8 cellular contexts compared by ENCODE assay signal in the genomic region with DNA sequence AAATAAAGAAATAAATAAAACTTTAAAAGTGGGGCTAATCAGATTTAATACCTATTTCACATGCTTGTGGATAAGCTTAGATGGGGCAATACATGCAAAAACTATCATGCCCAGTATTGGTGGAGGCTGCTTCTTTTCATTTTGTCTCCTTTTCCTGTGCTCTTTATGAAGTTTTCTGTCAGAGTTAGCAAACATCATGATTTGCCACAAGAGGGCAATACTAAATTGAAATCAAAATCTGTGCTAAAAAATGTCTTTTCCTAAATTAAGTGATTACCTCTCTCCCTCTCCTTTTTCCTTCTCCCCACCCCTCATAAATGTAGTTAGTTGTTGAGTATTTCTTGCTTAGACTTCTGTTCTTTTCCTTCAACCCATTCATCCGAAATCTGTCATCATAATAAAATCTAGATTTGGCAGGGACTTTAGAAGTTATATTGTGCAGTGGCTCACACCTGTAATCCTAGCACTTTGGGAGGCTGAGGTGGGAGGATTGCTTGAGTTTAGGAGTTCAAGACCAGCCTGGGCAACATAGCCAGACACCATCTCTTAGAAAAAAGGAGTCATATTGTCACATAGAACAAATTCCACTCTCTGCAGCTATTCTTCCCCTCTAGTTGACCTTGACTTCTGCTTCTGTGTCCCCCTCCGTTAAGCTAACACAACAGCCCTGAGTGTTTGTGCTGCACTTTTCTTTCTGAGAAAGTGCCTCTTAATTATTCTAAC. TPM values are rescaled to one million over a fixed set of nuclear protein-coding genes. Genes with fewer than 3 reads are reported as not detected.
A peak's percentile ranks its signal among the peaks of the same experiment; 100 is the strongest.
DNase-seq lines count a peak whose midpoint lies in the region; ATAC-seq and TF ChIP-seq lines count a peak whose summit lies in the region.

No MANE protein-coding gene starts in this region.

- no peak overlapping the region for H3K27ac Mint-ChIP-seq in progenitor cell of endocrine pancreas

- intact Hi-C loops in dorsolateral prefrontal cortex (cut with DNase I), result loop anchor here (5.0 to 10.0 kb wide), 4 partner anchors 98 to 252 kb away; no protein-coding TSS in a partner anchor

- TF ChIP-seq CTCF in dorsolateral prefrontal cortex (IDR thresholded peaks at IDR 0.05 in 54 of 56, conservative IDR thresholded peaks at IDR 0.05 in 2 of 56; ENCODE audit: low read depth in 1 of 56, partially characterized antibody in 56 of 56) (peak; percentile 24 to 79 (median 60)), progenitor cell of endocrine pancreas (IDR thresholded peaks at IDR 0.05; ENCODE audit: unreplicated experiment) (peak; percentile 46)

- no peak overlapping the region for H3K4me3 Mint-ChIP-seq in progenitor cell of endocrine pancreas (ENCODE audit: low read depth)

- no peaks in the 10 kb centered on the region for H3K36me3 Mint-ChIP-seq in progenitor cell of endocrine pancreas (ENCODE audit: insufficient read depth)

- H3K9me3 Mint-ChIP-seq in progenitor cell of endocrine pancreas (ENCODE audit: low read depth), result no peaks in the 10 kb centered on the region

- ATAC-seq in GM18517 (IDR thresholded peaks at IDR 0.05; ENCODE audit: unreplicated experiment) (no peak), GM18870 (IDR thresholded peaks at IDR 0.05; ENCODE audit: unreplicated experiment) (no peak)

- no peaks in the 10 kb centered on the region for H3K27me3 ChIP-seq in dorsolateral prefrontal cortex

- H3K4me1 Mint-ChIP-seq in progenitor cell of endocrine pancreas (ENCODE audit: low read depth), result peaks cover 20% of the 10 kb centered on the region

- H3K4me3 ChIP-seq in dorsolateral prefrontal cortex, result no peak overlapping the region

- no peaks in the 10 kb centered on the region for H3K27me3 Mint-ChIP-seq in progenitor cell of endocrine pancreas

- H3K27ac ChIP-seq in dorsolateral prefrontal cortex, result peak overlapping the region in 4 of 59 donors; percentile 1 to 31 (median 10)

- DNase-seq in EH (ENCODE audit: low read depth), result peak; percentile 49
- peak; percentile 42 to 63 for DNase-seq in NCI-H446 (lab: John Stamatoyannopoulos, UW)
- no peak for DNase-seq in dorsolateral prefrontal cortex
- DNase-seq in progenitor cell of endocrine pancreas (ENCODE audit: low spot score, unreplicated experiment), result no peak
- no peak for DNase-seq in hepatic stellate cell (ENCODE audit: low spot score)
- DNase-seq in COLO668 (lab: John Stamatoyannopoulos, UW; ENCODE audit: unreplicated experiment), result no peak

RNA-seq across cellular contexts. Expression of a gene that starts 4.7 kb away (rescaled TPM):
- total RNA-seq in dorsolateral prefrontal cortex (10 to 100 TPM in 75 of 120 experiments, 1 to 10 TPM in 45; 4.9 to 25.0 (median 11.0) TPM), progenitor cell of endocrine pancreas (25.3 and 27.7 TPM in 2 replicates)

Comparison
In these comparisons a context has a peak if more than half of its experiments do, and no peak if none do; other contexts are left out.
1. DNase-seq: peak in EH (single experiment) and NCI-H446 (2 of 2); none in dorsolateral prefrontal cortex (0 of 10), progenitor cell of endocrine pancreas (single experiment), hepatic stellate cell (single experiment) and COLO668 (single experiment).